Comparison of ENCODE assay signal across 8 cellular contexts in genomic region chr19:53103141-53103902, GRCh38. TPM values are rescaled to one million over a fixed set of nuclear protein-coding genes. Genes with fewer than 3 reads are reported as not detected.
DNase-seq lines count a peak whose midpoint lies in the region; ATAC-seq and TF ChIP-seq lines count a peak whose summit lies in the region.

TSS of gene ZNF160 (minus strand) at chr19:53103422. CDS start at chr19:53086276, 17,146 bp downstream.

- peaks cover 47% of the 10 kb centered on the region for H3K79me2 ChIP-seq in DND-41 (ENCODE audit: insufficient read depth, low read length)

- H3K36me3 Mint-ChIP-seq in activated T-helper 2 cell treated with anti-CD3 and anti-CD28 coated beads, Interferon-gamma antibody, Interleukin-2, Interleukin-4, amounts not matched to agents 10 μg/mL and 5 μg/mL and 100 μg/mL, durations not matched to agents 14 hours and 24 hours and 36 hours (ENCODE audit: low read depth), result peaks cover 40% of the 10 kb centered on the region
- H3K36me3 Mint-ChIP-seq in naive thymus-derived CD8-positive, alpha-beta T cell, result peaks cover 18 to 37% (median 26%) of the 10 kb centered on the region in 3 donors

- H3K4me1 ChIP-seq in DND-41 (ENCODE audit: insufficient read depth, low read length), result peaks cover 37% of the 10 kb centered on the region

- H3K4me3 Mint-ChIP-seq in activated T-helper 2 cell treated with anti-CD3 and anti-CD28 coated beads, Interferon-gamma antibody, Interleukin-2, Interleukin-4, amounts not matched to agents 10 μg/mL and 5 μg/mL and 100 μg/mL, durations not matched to agents 14 hours and 24 hours and 36 hours (ENCODE audit: low read depth), result peak within 1 kb of the TSS; percentile 87
- peak within 1 kb of the TSS; percentile 88 to 97 (median 94) for H3K4me3 Mint-ChIP-seq in naive thymus-derived CD8-positive, alpha-beta T cell

- H3K4me1 Mint-ChIP-seq in activated T-helper 2 cell treated with anti-CD3 and anti-CD28 coated beads, Interferon-gamma antibody, Interleukin-2, Interleukin-4, amounts not matched to agents 10 μg/mL and 5 μg/mL and 100 μg/mL, durations not matched to agents 14 hours and 24 hours and 36 hours (ENCODE audit: low read depth), result peaks cover 19% of the 10 kb centered on the region
- H3K4me1 Mint-ChIP-seq in naive thymus-derived CD8-positive, alpha-beta T cell, result peaks cover 18 to 40% (median 35%) of the 10 kb centered on the region in 4 donors

- POLR2A ChIA-PET in naive thymus-derived CD8-positive, alpha-beta T cell (lab: Charles Lee), result interaction anchor here (0.6 to 1.4 kb wide), 2 partner anchors 54 to 1012 kb away, joined by 3 read pairs; partner anchors contain the start of genes PRPF31 and TFPT

- H3K9me3 Mint-ChIP-seq in activated T-helper 2 cell treated with anti-CD3 and anti-CD28 coated beads, Interferon-gamma antibody, Interleukin-2, Interleukin-4, amounts not matched to agents 10 μg/mL and 5 μg/mL and 100 μg/mL, durations not matched to agents 14 hours and 24 hours and 36 hours, result peaks cover 35% of the 10 kb centered on the region
- H3K9me3 Mint-ChIP-seq in naive thymus-derived CD8-positive, alpha-beta T cell, result peaks cover 0 to 54% (median 18%) of the 10 kb centered on the region in 9 donors

- H2AFZ ChIP-seq in DND-41 (ENCODE audit: low read depth, low read length), result peak within 1 kb of the TSS; percentile 93

- H3K9me3 ChIP-seq in DND-41 (ENCODE audit: insufficient read depth, low read length, severe bottlenecking), result no peaks in the 10 kb centered on the region

- H3K27me3 ChIP-seq in DND-41 (ENCODE audit: insufficient read depth, low read length, poor library complexity), result no peaks in the 10 kb centered on the region

- peak within 1 kb of the TSS; percentile 84 for H3K27ac Mint-ChIP-seq in activated T-helper 2 cell treated with anti-CD3 and anti-CD28 coated beads, Interferon-gamma antibody, Interleukin-2, Interleukin-4, amounts not matched to agents 10 μg/mL and 5 μg/mL and 100 μg/mL, durations not matched to agents 14 hours and 24 hours and 36 hours
- H3K27ac Mint-ChIP-seq in naive thymus-derived CD8-positive, alpha-beta T cell, result peak within 1 kb of the TSS; percentile 92 to 98 (median 97)

- TF ChIP-seq CTCF in DND-41 (IDR thresholded peaks at IDR 0.05; ENCODE audit: borderline replicate concordance, extremely low read depth, low read length, poor library complexity, severe bottlenecking) (no peak), fibroblast of mammary gland (conservative IDR thresholded peaks at IDR 0.05; ENCODE audit: control insufficient read depth, insufficient read depth, low read depth, low read length) (no peak)

- ATAC-seq in DND-41 (ENCODE audit: insufficient read depth, low read depth) (peak; percentile 89), GM21825 (IDR thresholded peaks at IDR 0.05; ENCODE audit: unreplicated experiment) (peak; percentile 96)
- peak; percentile 90 to 91 for ATAC-seq in naive thymus-derived CD8-positive, alpha-beta T cell

- DNase-seq in DND-41, result peak; percentile 100
- peak; percentile 91 to 96 for DNase-seq in Kasumi-1 (lab: John Stamatoyannopoulos, UW)
- peak; percentile 98 for DNase-seq in RPMI8226
- peak; percentile 99 for DNase-seq in activated T-helper 2 cell treated with anti-CD3 and anti-CD28 coated beads, Interferon-gamma antibody, Interleukin-2, Interleukin-4, amounts not matched to agents 10 μg/mL and 5 μg/mL and 100 μg/mL, durations not matched to agents 14 hours and 24 hours and 36 hours (ENCODE audit: low spot score)
- peak; percentile 92 for DNase-seq in fibroblast of mammary gland (ENCODE audit: low read depth)
- peak; percentile 97 to 99 (median 98) for DNase-seq in naive thymus-derived CD8-positive, alpha-beta T cell
- DNase-seq in stimulated activated naive CD4-positive, alpha-beta T cell (lab: John Stamatoyannopoulos, UW), result peak; percentile 94 to 99 (median 97)

- peak within 1 kb of the TSS; percentile 86 for H3K27ac ChIP-seq in DND-41 (ENCODE audit: low read length)

- H3K9ac ChIP-seq in DND-41 (ENCODE audit: low read depth, low read length), result peak within 1 kb of the TSS; percentile 90

- H3K4me3 ChIP-seq in DND-41 (ENCODE audit: low read depth in 1 of 2, low read length in 2 of 2) (peak within 1 kb of the TSS; percentile 74 to 81), fibroblast of mammary gland (ENCODE audit: control insufficient read depth, low read depth, low read length) (peak within 1 kb of the TSS; percentile 93)

- intact Hi-C loops in activated T-helper 2 cell treated with anti-CD3 and anti-CD28 coated beads, Interferon-gamma antibody, Interleukin-2, Interleukin-4, amounts not matched to agents 10 μg/mL and 5 μg/mL and 100 μg/mL, durations not matched to agents 14 hours and 24 hours and 36 hours (cut with micrococcal nuclease), result loop anchor here (2.0 to 5.0 kb wide), 4 partner anchors 55 to 363 kb away; partner anchors contain the start of genes ZNF347 and ZNF813

- peak within 1 kb of the TSS; percentile 97 for H3K4me2 ChIP-seq in DND-41 (ENCODE audit: insufficient read depth, low read length)

- H3K27me3 Mint-ChIP-seq in activated T-helper 2 cell treated with anti-CD3 and anti-CD28 coated beads, Interferon-gamma antibody, Interleukin-2, Interleukin-4, amounts not matched to agents 10 μg/mL and 5 μg/mL and 100 μg/mL, durations not matched to agents 14 hours and 24 hours and 36 hours (ENCODE audit: low read depth), result no peaks in the 10 kb centered on the region
- H3K27me3 Mint-ChIP-seq in naive thymus-derived CD8-positive, alpha-beta T cell, result peaks cover 0 to 2% (median 0%) of the 10 kb centered on the region in 5 donors

- H4K20me1 ChIP-seq in DND-41 (ENCODE audit: insufficient read depth, low read length), result peaks cover 22% of the 10 kb centered on the region

- H3K36me3 ChIP-seq in DND-41 (ENCODE audit: insufficient read depth, low read length), result peaks cover 23% of the 10 kb centered on the region

RNA-seq across cellular contexts. Expression of gene ZNF160, which starts in this region (rescaled TPM):
- 35.3 and 39.3 TPM in 2 replicates for total RNA-seq in activated T-helper 2 cell treated with anti-CD3 and anti-CD28 coated beads, Interferon-gamma antibody, Interleukin-2, Interleukin-4, amounts not matched to agents 10 μg/mL and 5 μg/mL and 100 μg/mL, durations not matched to agents 14 hours and 24 hours and 36 hours
- total RNA-seq in naive thymus-derived CD8-positive, alpha-beta T cell, result 10 to 100 TPM; 74.0 to 87.3 TPM
- 10 to 100 TPM; 18.0 to 29.1 (median 19.1) TPM for polyA plus RNA-seq in naive thymus-derived CD8-positive, alpha-beta T cell

Comparison
In these comparisons a context has a peak if more than half of its experiments do, and no peak if none do; other contexts are left out.
1. Peak in every context shown above with its lines: DNase-seq, ATAC-seq, H3K4me3 ChIP-seq and H3K27ac ChIP-seq.